Comparison of ENCODE assay signal across 18 cellular contexts in the genomic region with DNA sequence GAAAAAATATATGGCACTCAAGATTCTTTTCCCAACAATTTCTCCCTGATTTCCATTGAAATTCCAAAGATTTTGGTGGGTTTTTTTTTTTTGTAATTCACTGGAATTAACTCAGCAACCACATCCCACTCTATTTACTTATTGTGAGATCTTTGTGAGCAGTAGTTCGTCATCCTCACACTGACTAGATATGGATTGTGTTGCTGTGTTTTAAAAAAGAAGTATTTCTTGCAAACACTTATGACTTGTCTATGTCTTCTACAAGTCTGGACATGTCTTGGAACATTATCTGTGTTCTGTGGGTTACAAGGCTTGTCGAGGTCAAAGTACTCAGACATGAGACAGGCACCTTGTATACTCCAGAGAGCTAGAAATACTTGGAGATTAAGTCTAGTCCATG. TPM values are rescaled to one million over a fixed set of nuclear protein-coding genes. Genes with fewer than 3 reads are reported as not detected.
A peak's percentile ranks its signal among the peaks of the same experiment; 100 is the strongest.
DNase-seq lines count a peak whose midpoint lies in the region; ATAC-seq, FAIRE-seq and TF ChIP-seq lines count a peak whose summit lies in the region.
"Had no signal": no experiment of that assay in that cellular context is flagged by ENCODE, and none has a peak within 500 bp of the region (broad histone marks: within the 10 kb centered on the region; RNA-seq: fewer than 3 reads in every experiment).

No MANE protein-coding gene starts in this region.

- H3K4me3 ChIP-seq in breast epithelium (no peak overlapping the region), epithelial cell of esophagus (ENCODE audit: low read length) (no peak overlapping the region)
- H3K4me3 ChIP-seq: coronary artery, gastroesophageal sphincter, skin epidermis, tibial nerve had no signal

- no peaks in the 10 kb centered on the region for H3K27me3 Mint-ChIP-seq in MCF 10A (ENCODE audit: insufficient read depth, unreplicated experiment)

- TF ChIP-seq POLR2A in breast epithelium (IDR thresholded peaks at IDR 0.05) (no peak), GM12891 (IDR thresholded peaks at IDR 0.05; ENCODE audit: low read depth, low read length) (no peak)

- no peaks in the 10 kb centered on the region for H3K27me3 ChIP-seq in breast epithelium
- H3K27me3 ChIP-seq: gastroesophageal sphincter, tibial nerve had no signal

- H3K27ac ChIP-seq in breast epithelium = no peak overlapping the region
- H3K27ac ChIP-seq: coronary artery, gastroesophageal sphincter, skin epidermis, tibial nerve had no signal

- intact Hi-C loops in MCF 10A (cut with micrococcal nuclease) (loop anchor here (10.0 kb wide), 2 partner anchors 175 to 385 kb away; no protein-coding TSS in a partner anchor), breast epithelium (cut with DNase I; ENCODE audit: low total_unique reads) (no loop called here)

- H3K9me3 Mint-ChIP-seq in MCF 10A (ENCODE audit: unreplicated experiment) = no peaks in the 10 kb centered on the region
- H3K9me3 Mint-ChIP-seq: activated CD4-positive, alpha-beta T cell treated with anti-CD3 and anti-CD28 coated beads, Interleukin-2, amount 10 ng/mL, durations not matched to agents 24 days and 14 days; natural killer cell treated with Interleukin-12 subunit alpha and Interleukin-12 subunit beta and Interleukin-15 and Interleukin-18, amount 100 ng/mL, for 72 hours had no signal

- H3K4me3 Mint-ChIP-seq in MCF 10A (ENCODE audit: unreplicated experiment) = no peak overlapping the region
- H3K4me3 Mint-ChIP-seq: activated CD4-positive, alpha-beta T cell treated with anti-CD3 and anti-CD28 coated beads, Interleukin-2, amount 10 ng/mL, durations not matched to agents 24 days and 14 days; natural killer cell treated with Interleukin-12 subunit alpha and Interleukin-12 subunit beta and Interleukin-15 and Interleukin-18, amount 100 ng/mL, for 72 hours had no signal

- H3K4me1 ChIP-seq in breast epithelium = no peaks in the 10 kb centered on the region
- H3K4me1 ChIP-seq: tibial nerve had no signal

- TF ChIP-seq CTCF in MCF 10A (IDR thresholded peaks at IDR 0.05; ENCODE audit: unreplicated experiment) (no peak), breast epithelium (IDR thresholded peaks at IDR 0.05) (no peak), epithelial cell of esophagus (IDR thresholded peaks at IDR 0.05; ENCODE audit: insufficient read depth, low read depth, low read length, missing control alignments) (no peak)

- ATAC-seq in HG02642 (IDR thresholded peaks at IDR 0.05; ENCODE audit: poor library complexity, unreplicated experiment) = no peak
- ATAC-seq: gastroesophageal sphincter; natural killer cell treated with Interleukin-12 subunit alpha and Interleukin-12 subunit beta and Interleukin-15 and Interleukin-18, amount 100 ng/mL, for 72 hours had no signal

- no peaks in the 10 kb centered on the region for H3K9me3 ChIP-seq in breast epithelium
- H3K9me3 ChIP-seq: gastroesophageal sphincter, tibial nerve had no signal

- no peaks in the 10 kb centered on the region for H3K36me3 ChIP-seq in breast epithelium
- H3K36me3 ChIP-seq: gastroesophageal sphincter, tibial nerve had no signal

- FAIRE-seq in GM12891 (lab: Jason Lieb, UNC) = no peak
- FAIRE-seq: GM12892 had no signal

- no peaks in the 10 kb centered on the region for H3K36me3 Mint-ChIP-seq in MCF 10A (ENCODE audit: insufficient read depth, unreplicated experiment)
- H3K36me3 Mint-ChIP-seq: natural killer cell treated with Interleukin-12 subunit alpha and Interleukin-12 subunit beta and Interleukin-15 and Interleukin-18, amount 100 ng/mL, for 72 hours had no signal

- POLR2A ChIA-PET in MCF 10A (lab: Yijun Ruan, JAX) = interaction anchor here (1.2 to 2.5 kb wide), 5 partner anchors 9 to 258 kb away, joined by 3 to 10 read pairs (median 5); no protein-coding TSS in a partner anchor

- H3K4me1 Mint-ChIP-seq in MCF 10A (ENCODE audit: insufficient read depth, unreplicated experiment) = peaks cover 9% of the 10 kb centered on the region
- H3K4me1 Mint-ChIP-seq: activated CD4-positive, alpha-beta T cell treated with anti-CD3 and anti-CD28 coated beads, Interleukin-2, amount 10 ng/mL, durations not matched to agents 24 days and 14 days had no signal

- DNase-seq in MCF 10A (ENCODE audit: unreplicated experiment) = peak; percentile 72
- no peak for DNase-seq in breast epithelium (ENCODE audit: low spot score in 2 of 2)
- DNase-seq in LHCN-M2 (ENCODE audit: low read depth) = peak; percentile 90
- DNase-seq in epithelial cell of esophagus (ENCODE audit: low read depth) = peak; percentile 90
- DNase-seq in activated naive CD4-positive, alpha-beta T cell (lab: John Stamatoyannopoulos, UW) = no peak
- no peak for DNase-seq in KG1 (lab: John Stamatoyannopoulos, UW)
- DNase-seq in GM12891 (ENCODE audit: insufficient read length, low spot score) = no peak
- DNase-seq: activated CD4-positive, alpha-beta T cell treated with anti-CD3 and anti-CD28 coated beads, Interleukin-2, amount 10 ng/mL, durations not matched to agents 24 days and 14 days; activated gamma-delta T cell; DMS153; kidney glomerular epithelial cell had no signal

- H3K27ac Mint-ChIP-seq in MCF 10A (ENCODE audit: low read depth, unreplicated experiment) = peak overlapping the region; percentile 87
- H3K27ac Mint-ChIP-seq: activated CD4-positive, alpha-beta T cell treated with anti-CD3 and anti-CD28 coated beads, Interleukin-2, amount 10 ng/mL, durations not matched to agents 24 days and 14 days; natural killer cell treated with Interleukin-12 subunit alpha and Interleukin-12 subunit beta and Interleukin-15 and Interleukin-18, amount 100 ng/mL, for 72 hours had no signal

- CTCF ChIA-PET in MCF 10A (lab: Yijun Ruan, JAX) = interaction anchor here (0.6 to 1.2 kb wide), 4 partner anchors 141 to 263 kb away, joined by 3 to 5 read pairs (median 4); no protein-coding TSS in a partner anchor

- BruUV-seq in MCF 10A (replicated peaks; lab: Mats Ljungman, UMichigan) = no TSS peak

TF ChIP-seq in GM12891, 5 proteins besides CTCF, POLR2A, EP300 and RAD21:
- TF ChIP-seq TAF1 (IDR thresholded peaks at IDR 0.05; ENCODE audit: low read depth, low read length) = no peak
- no peak for TF ChIP-seq SPI1 (IDR thresholded peaks at IDR 0.05; ENCODE audit: low read depth, low read length)
- TF ChIP-seq POLR2AphosphoS5 (IDR thresholded peaks at IDR 0.05; ENCODE audit: low read depth, low read length) = no peak
- no peak for TF ChIP-seq PAX5 (IDR thresholded peaks at IDR 0.05; ENCODE audit: insufficient read depth, low read length, severe bottlenecking)
- TF ChIP-seq POU2F2 (IDR thresholded peaks at IDR 0.05; ENCODE audit: low read depth, low read length) = no peak

RNA-seq across cellular contexts. Expression of a gene that starts 7.3 kb away (rescaled TPM):
- total RNA-seq in MCF 10A (2022) (2.5 and 3.9 TPM in 2 replicates), breast epithelium (10 to 100 TPM; 24.3 to 42.4 (median 25.9) TPM), LHCN-M2 (2014; rRNA removed) (17.6 and 18.7 TPM in 2 replicates)
- 3.2 TPM for polyA plus RNA-seq in LHCN-M2 (2012)
- 0.73 TPM for polyA plus RNA-seq in GM12891 (2012; ENCODE audit: low read depth, missing spikeins)

Comparison
In these comparisons a context has a peak if more than half of its experiments do, and no peak if none do; other contexts are left out.
1. DNase-seq: peak in MCF 10A (single experiment), LHCN-M2 (single experiment) and epithelial cell of esophagus (single experiment); none in breast epithelium (0 of 2), activated naive CD4-positive, alpha-beta T cell (0 of 4), KG1 (single experiment) and GM12891 (single experiment).